Comparison of ENCODE assay signal across 8 cellular contexts in the genomic region with DNA sequence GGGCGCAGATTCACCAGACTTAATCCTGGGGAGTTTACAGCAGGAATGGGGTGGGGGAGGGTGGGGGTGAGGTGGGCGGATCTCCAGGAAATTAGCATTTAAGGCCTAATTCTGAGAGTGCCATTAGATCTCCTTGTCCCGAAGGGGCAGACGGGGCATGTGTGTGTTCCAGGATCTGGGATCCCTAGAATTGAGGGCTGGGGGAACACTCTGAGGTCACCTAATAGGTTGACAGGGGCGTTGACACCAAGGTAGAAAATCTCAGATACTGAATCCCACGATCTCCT. TPM values are rescaled to one million over a fixed set of nuclear protein-coding genes. Genes with fewer than 3 reads are reported as not detected.
DNase-seq lines count a peak whose midpoint lies in the region; ATAC-seq and TF ChIP-seq lines count a peak whose summit lies in the region.

No MANE protein-coding gene starts in this region.

- POLR2A ChIA-PET in activated CD4-positive, alpha-beta memory T cell treated with anti-CD3 and anti-CD28 coated beads, Interleukin-2, amount 10 ng/mL, durations not matched to agents 7 days and 5 days (lab: Charles Lee), result interaction anchor here (1.4 kb wide), 1 partner anchor 38 kb away, joined by 5 read pairs; a partner anchor contains a TSS

- H3K79me2 ChIP-seq in GM23338 (replicated peaks; ENCODE audit: insufficient read depth), result peaks cover 8% of the 10 kb centered on the region; the same call in 1 of the 2 replicates

- ATAC-seq in GM23338 (no peak), right cardiac atrium (no peak), HG03457 (IDR thresholded peaks at IDR 0.05; ENCODE audit: unreplicated experiment) (no peak)

- peak overlapping the region; percentile 88 for H3K4me2 ChIP-seq in GM23338
- peak overlapping the region; percentile 74 for H3K4me2 ChIP-seq in skeletal muscle satellite cell (ENCODE audit: low read length)

- intact Hi-C loops in right cardiac atrium (cut with DNase I), result no loop called here

- TF ChIP-seq CTCF in GM23338 (conservative IDR thresholded peaks at IDR 0.05; ENCODE audit: low read depth in 2 of 2), result no peak

- H3K9ac ChIP-seq in skeletal muscle satellite cell (ENCODE audit: low read depth, low read length), result peak overlapping the region; percentile 72

- H3K27ac Mint-ChIP-seq in GM23338, result peak overlapping the region; percentile 98
- H3K27ac Mint-ChIP-seq in activated CD4-positive, alpha-beta memory T cell treated with anti-CD3 and anti-CD28 coated beads, Interleukin-2, amount 10 ng/mL, durations not matched to agents 7 days and 5 days, result no peak overlapping the region

- no peak overlapping the region for H2AFZ ChIP-seq in GM23338

- peaks cover 28% of the 10 kb centered on the region for H3K27me3 Mint-ChIP-seq in GM23338 (ENCODE audit: insufficient read depth, low read depth, poor library complexity)
- H3K27me3 Mint-ChIP-seq in activated CD4-positive, alpha-beta memory T cell treated with anti-CD3 and anti-CD28 coated beads, Interleukin-2, amount 10 ng/mL, durations not matched to agents 7 days and 5 days, result peaks cover 5% of the 10 kb centered on the region

- H3K4me1 ChIP-seq in GM23338 (ENCODE audit: insufficient read depth), result peaks cover 17% of the 10 kb centered on the region
- no peaks in the 10 kb centered on the region for H3K4me1 ChIP-seq in right cardiac atrium (ENCODE audit: control insufficient read depth, insufficient read depth, low read length)
- peaks cover 4% of the 10 kb centered on the region for H3K4me1 ChIP-seq in skeletal muscle satellite cell (ENCODE audit: control insufficient read depth, insufficient read depth, low read length)

- WGBS in right cardiac atrium, result 27% methylated on average over 6 of the region's 6 CpGs

- peaks cover 15% of the 10 kb centered on the region for H3F3A ChIP-seq in GM23338 (replicated peaks; ENCODE audit: low read depth)

- H3K4me3 Mint-ChIP-seq in GM23338, result peak overlapping the region; percentile 76
- peak overlapping the region; percentile 69 for H3K4me3 Mint-ChIP-seq in activated CD4-positive, alpha-beta memory T cell treated with anti-CD3 and anti-CD28 coated beads, Interleukin-2, amount 10 ng/mL, durations not matched to agents 7 days and 5 days

- peaks cover 24% of the 10 kb centered on the region for H3K4me1 Mint-ChIP-seq in GM23338
- H3K4me1 Mint-ChIP-seq in activated CD4-positive, alpha-beta memory T cell treated with anti-CD3 and anti-CD28 coated beads, Interleukin-2, amount 10 ng/mL, durations not matched to agents 7 days and 5 days, result peaks cover 25% of the 10 kb centered on the region

- no peak for DNase-seq in GM23338 (ENCODE audit: low spot score)
- no peak for DNase-seq in activated CD4-positive, alpha-beta memory T cell treated with anti-CD3 and anti-CD28 coated beads, Interleukin-2, amount 10 ng/mL, durations not matched to agents 7 days and 5 days
- DNase-seq in right cardiac atrium, result no peak
- no peak for DNase-seq in epidermal melanocyte (ENCODE audit: insufficient read length, low spot score)
- DNase-seq in NCI-H226, result no peak
- no peak for DNase-seq in NCI-H345 treated with DMSO at 0.1 percent for 48 hours (lab: John Stamatoyannopoulos, UW; ENCODE audit: unreplicated experiment)

- no peaks in the 10 kb centered on the region for H4K20me1 ChIP-seq in GM23338 (replicated peaks; ENCODE audit: insufficient read depth)

- peak overlapping the region; percentile 61 for H3K4me3 ChIP-seq in GM23338
- H3K4me3 ChIP-seq in right cardiac atrium (ENCODE audit: low read length), result peak overlapping the region; percentile 48
- H3K4me3 ChIP-seq in skeletal muscle satellite cell (ENCODE audit: low read length), result peak overlapping the region; percentile 63

- H3K36me3 ChIP-seq in GM23338 (ENCODE audit: insufficient read depth) (no peaks in the 10 kb centered on the region), skeletal muscle satellite cell (ENCODE audit: insufficient read depth, low read length) (no peaks in the 10 kb centered on the region)

- peaks cover 2% of the 10 kb centered on the region; the same call in 1 of the 3 replicates for H3K9me3 Mint-ChIP-seq in GM23338
- H3K9me3 Mint-ChIP-seq in activated CD4-positive, alpha-beta memory T cell treated with anti-CD3 and anti-CD28 coated beads, Interleukin-2, amount 10 ng/mL, durations not matched to agents 7 days and 5 days, result no peaks in the 10 kb centered on the region

- H3K9me3 ChIP-seq in right cardiac atrium (ENCODE audit: control insufficient read depth, low read length), result no peaks in the 10 kb centered on the region
- H3K9me3 ChIP-seq in skeletal muscle satellite cell (replicated peaks; ENCODE audit: low read length), result no peaks in the 10 kb centered on the region

- H3K27ac ChIP-seq in GM23338 (ENCODE audit: low read depth) (peak overlapping the region; percentile 100), right cardiac atrium (ENCODE audit: low read length) (peak overlapping the region; percentile 88)

- no peaks in the 10 kb centered on the region for H3K9me2 ChIP-seq in GM23338 (ENCODE audit: insufficient read depth)

- peaks cover 15% of the 10 kb centered on the region for H3K36me3 Mint-ChIP-seq in GM23338 (ENCODE audit: low read depth)
- H3K36me3 Mint-ChIP-seq in activated CD4-positive, alpha-beta memory T cell treated with anti-CD3 and anti-CD28 coated beads, Interleukin-2, amount 10 ng/mL, durations not matched to agents 7 days and 5 days (ENCODE audit: low read depth), result no peaks in the 10 kb centered on the region

- H3K27me3 ChIP-seq in GM23338 (ENCODE audit: insufficient read depth) (no peaks in the 10 kb centered on the region), right cardiac atrium (ENCODE audit: control insufficient read depth, insufficient read depth) (no peaks in the 10 kb centered on the region), skeletal muscle satellite cell (ENCODE audit: control insufficient read depth, insufficient read depth, low read length) (no peaks in the 10 kb centered on the region)

- CTCF ChIA-PET in activated CD4-positive, alpha-beta memory T cell treated with anti-CD3 and anti-CD28 coated beads, Interleukin-2, amount 10 ng/mL, durations not matched to agents 7 days and 5 days (lab: Charles Lee), result interaction anchor here (2.6 kb wide), 1 partner anchor 16 kb away, joined by 12 read pairs; a partner anchor contains a TSS

TF ChIP-seq in GM23338, 12 proteins besides CTCF, POLR2A, EP300 and RAD21:
- TF ChIP-seq NANOG (IDR thresholded peaks at IDR 0.05; ENCODE audit: borderline replicate concordance) (0 out of 2 replicates have a peak, but pooled peaks have one; percentile 45), POLR2AphosphoS5 (IDR thresholded peaks at IDR 0.05; ENCODE audit: low read depth) (peak; percentile 60), STAT1 (IDR thresholded peaks at IDR 0.05; ENCODE audit: unreplicated experiment) (no peak), CREB1 (CRISPR knock-in tag; IDR thresholded peaks at IDR 0.05; ENCODE audit: low read depth) (no peak), JUNB (IDR thresholded peaks at IDR 0.05; ENCODE audit: unreplicated experiment) (no peak)
TF ChIP-seq in GM23338: peak in this region for 2.

RNA-seq across cellular contexts. Expression of a gene that starts 9.4 kb away (rescaled TPM):
- 145 and 164 TPM in 2 replicates for total RNA-seq in GM23338 (2014; rRNA removed; shearing (Covaris generic))
- polyA plus RNA-seq in GM23338 (2016; fragmentation: Nextera tagmentation; extraction: Ambion mirVana) (22.6 and 23.3 TPM in 2 replicates), right cardiac atrium (14.4 TPM)
- under 1 TPM; 0.60 TPM for total RNA-seq in activated CD4-positive, alpha-beta memory T cell treated with anti-CD3 and anti-CD28 coated beads, Interleukin-2, amount 10 ng/mL, durations not matched to agents 7 days and 5 days
- total RNA-seq in right cardiac atrium, result 10 to 100 TPM; 28.0 to 51.4 (median 33.6) TPM
- total RNA-seq in skeletal muscle satellite cell (2012; rRNA removed), result 13.1 and 14.4 TPM in 2 replicates

RNA-seq across cellular contexts. Expression of a gene that starts 15.8 kb away (rescaled TPM):
- total RNA-seq in GM23338 (2014; rRNA removed; shearing (Covaris generic)), result 32.3 and 39.9 TPM in 2 replicates
- polyA plus RNA-seq in GM23338 (2016; fragmentation: Nextera tagmentation; extraction: Ambion mirVana), result 9.7 and 10.3 TPM in 2 replicates
- total RNA-seq in activated CD4-positive, alpha-beta memory T cell treated with anti-CD3 and anti-CD28 coated beads, Interleukin-2, amount 10 ng/mL, durations not matched to agents 7 days and 5 days, result 10 to 100 TPM; 34.0 to 36.3 TPM
- total RNA-seq in right cardiac atrium, result 10 to 100 TPM in 3 of 4 donors, 1 to 10 TPM in 1; 9.3 to 16.9 (median 12.6) TPM
- 6.4 TPM for polyA plus RNA-seq in right cardiac atrium
- 12.9 and 18.6 TPM in 2 replicates for total RNA-seq in skeletal muscle satellite cell (2012; rRNA removed)

RNA-seq across cellular contexts. Expression of a gene that starts 30.4 kb away (rescaled TPM):
- 106 and 112 TPM in 2 replicates for total RNA-seq in GM23338 (2014; rRNA removed; shearing (Covaris generic))
- polyA plus RNA-seq in GM23338 (2016; fragmentation: Nextera tagmentation; extraction: Ambion mirVana) (44.6 and 45.0 TPM in 2 replicates), right cardiac atrium (31.4 TPM)
- total RNA-seq in activated CD4-positive, alpha-beta memory T cell treated with anti-CD3 and anti-CD28 coated beads, Interleukin-2, amount 10 ng/mL, durations not matched to agents 7 days and 5 days, result 10 to 100 TPM; 28.9 to 30.1 TPM
- total RNA-seq in right cardiac atrium, result 10 to 100 TPM; 34.1 to 49.6 (median 46.9) TPM
- total RNA-seq in skeletal muscle satellite cell (2012; rRNA removed), result 76.2 and 107 TPM in 2 replicates

RNA-seq across cellular contexts. Expression of a gene that starts 38.1 kb away (rescaled TPM):
- total RNA-seq in GM23338 (2014; rRNA removed; shearing (Covaris generic)), result 98.3 and 113 TPM in 2 replicates
- polyA plus RNA-seq in GM23338 (2016; fragmentation: Nextera tagmentation; extraction: Ambion mirVana) (125 and 140 TPM in 2 replicates), right cardiac atrium (45.8 TPM)
- 100 to 1,000 TPM; 202 to 205 TPM for total RNA-seq in activated CD4-positive, alpha-beta memory T cell treated with anti-CD3 and anti-CD28 coated beads, Interleukin-2, amount 10 ng/mL, durations not matched to agents 7 days and 5 days
- total RNA-seq in right cardiac atrium, result 10 to 100 TPM; 79.1 to 88.0 (median 82.2) TPM
- 33.4 and 37.5 TPM in 2 replicates for total RNA-seq in skeletal muscle satellite cell (2012; rRNA removed)

RNA-seq across cellular contexts. Expression of a gene that starts 52.8 kb away (rescaled TPM):
- 11.5 and 11.8 TPM in 2 replicates for total RNA-seq in GM23338 (2014; rRNA removed; shearing (Covaris generic))
- 2.0 and 4.1 TPM in 2 replicates for polyA plus RNA-seq in GM23338 (2016; fragmentation: Nextera tagmentation; extraction: Ambion mirVana)
- total RNA-seq in activated CD4-positive, alpha-beta memory T cell treated with anti-CD3 and anti-CD28 coated beads, Interleukin-2, amount 10 ng/mL, durations not matched to agents 7 days and 5 days, result 1 to 10 TPM; 2.1 to 3.0 TPM
- total RNA-seq in right cardiac atrium, result 1 to 10 TPM; 2.5 to 3.5 (median 3.0) TPM
- polyA plus RNA-seq in right cardiac atrium, result 3.6 TPM
- 5.0 and 9.4 TPM in 2 replicates for total RNA-seq in skeletal muscle satellite cell (2012; rRNA removed)

Comparison
In these comparisons a context has a peak if more than half of its experiments do, and no peak if none do; other contexts are left out.
1. RNA of a gene that starts 9.4 kb away (total RNA-seq): 145 to 164 TPM in GM23338 and 28.0 to 51.4 TPM in right cardiac atrium; 0.60 TPM in activated CD4-positive, alpha-beta memory T cell treated with anti-CD3 and anti-CD28 coated beads, Interleukin-2, amount 10 ng/mL, durations not matched to agents 7 days and 5 days; every median in the first group is over 10 times any median in the second.
2. Peak in every context shown above with its lines, with median percentiles within 50 percentile points of each other: H3K4me3 ChIP-seq.